8 cellular contexts compared by ENCODE assay signal in the genomic region with DNA sequence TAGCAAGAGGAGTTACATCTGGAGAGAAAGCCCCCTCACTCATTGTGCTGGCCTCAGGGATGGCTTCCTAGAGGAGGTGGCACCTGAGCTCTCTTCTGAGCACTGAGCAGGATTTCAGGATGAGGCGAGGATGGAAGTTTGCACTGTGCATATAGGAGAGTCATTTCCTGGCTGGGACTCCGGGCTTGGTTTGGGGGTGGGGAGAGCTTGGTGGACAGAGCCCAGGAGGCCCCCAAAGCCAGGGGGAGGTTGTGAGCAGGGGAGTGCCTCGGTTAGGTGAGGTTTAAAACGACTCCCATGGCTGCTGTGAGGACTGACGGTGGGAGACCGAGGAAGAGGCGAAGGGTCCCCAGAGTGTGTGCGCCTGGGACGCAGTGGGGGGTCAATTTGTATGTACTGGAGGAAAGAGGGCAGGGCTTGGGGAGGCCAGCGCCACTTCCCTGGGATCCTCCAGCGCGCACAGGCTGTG. TPM values are rescaled to one million over a fixed set of nuclear protein-coding genes. Genes with fewer than 3 reads are reported as not detected.
A peak's percentile ranks its signal among the peaks of the same experiment; 100 is the strongest.
DNase-seq lines count a peak whose midpoint lies in the region; TF ChIP-seq lines count a peak whose summit lies in the region.

No MANE protein-coding gene starts in this region.

- DNase-seq in A673 (ENCODE audit: low spot score), result no peak
- DNase-seq in HFF-Myc (ENCODE audit: extremely low read depth, low read depth), result no peak
- DNase-seq in breast epithelium (ENCODE audit: low spot score in 2 of 2), result no peak
- DNase-seq in GM19240 (ENCODE audit: insufficient read length, low spot score), result no peak
- DNase-seq in NCI-H2196 treated with DMSO at 0.1 percent for 48 hours (lab: John Stamatoyannopoulos, UW; ENCODE audit: unreplicated experiment), result no peak
- no peak for DNase-seq in NCI-H1417 treated with DMSO at 0.1 percent for 48 hours (lab: John Stamatoyannopoulos, UW)
- no peak for DNase-seq in NCI-H128 (lab: John Stamatoyannopoulos, UW; ENCODE audit: unreplicated experiment)

- H3K36me3 ChIP-seq in A673 (ENCODE audit: insufficient read depth, low read length, poor library complexity, severe bottlenecking) (no peaks in the 10 kb centered on the region), breast epithelium (no peaks in the 10 kb centered on the region), mucosa of rectum (ENCODE audit: control insufficient read depth in 2 of 2, insufficient read depth in 2 of 2, low read length in 2 of 2) (no peaks in the 10 kb centered on the region)

- H3K9me3 ChIP-seq in A673 (ENCODE audit: low read depth, low read length, poor library complexity, severe bottlenecking), result no peaks in the 10 kb centered on the region
- no peaks in the 10 kb centered on the region for H3K9me3 ChIP-seq in breast epithelium
- no peaks in the 10 kb centered on the region for H3K9me3 ChIP-seq in mucosa of rectum (ENCODE audit: control insufficient read depth in 2 of 2, low read length in 2 of 2)

- H3K27ac ChIP-seq in A673 (ENCODE audit: low read depth, low read length, poor library complexity, severe bottlenecking), result no peak overlapping the region
- peak overlapping the region; percentile 55 to 83 for H3K27ac ChIP-seq in breast epithelium
- H3K27ac ChIP-seq in mucosa of rectum (ENCODE audit: low read depth in 2 of 2, low read length in 2 of 2), result peak overlapping the region in 1 of 2 donors; percentile 63

- TF ChIP-seq POLR2A in breast epithelium (IDR thresholded peaks at IDR 0.05), result no peak

- peaks cover 56% of the 10 kb centered on the region for H3K4me1 ChIP-seq in A673 (ENCODE audit: insufficient read depth, low read length, poor library complexity, severe bottlenecking)
- peaks cover 26 to 27% of the 10 kb centered on the region in 2 donors for H3K4me1 ChIP-seq in breast epithelium
- peaks cover 45 to 69% of the 10 kb centered on the region in 2 donors for H3K4me1 ChIP-seq in mucosa of rectum (ENCODE audit: control insufficient read depth in 2 of 2, insufficient read depth in 2 of 2, low read length in 2 of 2)

- H3K4me3 ChIP-seq in A673 (ENCODE audit: low read depth, low read length, poor library complexity, severe bottlenecking) (peak overlapping the region; percentile 74), HFF-Myc (replicated peaks; ENCODE audit: low read depth, low read length) (peak overlapping the region; percentile 78), breast epithelium (peak overlapping the region; percentile 53 to 92 (median 69)), mucosa of rectum (ENCODE audit: low read length in 2 of 2) (peak overlapping the region; percentile 62 to 66)

- no peaks in the 10 kb centered on the region for H3K27me3 ChIP-seq in A673 (replicated peaks; ENCODE audit: insufficient read depth, low read depth, low read length, poor library complexity)
- no peaks in the 10 kb centered on the region for H3K27me3 ChIP-seq in breast epithelium
- no peaks in the 10 kb centered on the region for H3K27me3 ChIP-seq in mucosa of rectum (ENCODE audit: control insufficient read depth in 2 of 2, insufficient read depth in 2 of 2, low read length in 2 of 2)

- intact Hi-C loops in A673 (cut with micrococcal nuclease; ENCODE audit: unreplicated experiment), result no loop called here
- intact Hi-C loops in breast epithelium (cut with DNase I; ENCODE audit: low total_unique reads), result no loop called here

- CTCF ChIA-PET in A673 (lab: Charles Lee), result no interaction called here

- POLR2A ChIA-PET in A673 (lab: Charles Lee; ENCODE audit: low non-redundant PET), result no interaction called here

- TF ChIP-seq CTCF in A673 (conservative IDR thresholded peaks at IDR 0.05; ENCODE audit: low read depth, low read length) (no peak), HFF-Myc (IDR thresholded peaks at IDR 0.05; ENCODE audit: low read depth, low read length, missing control alignments) (no peak), breast epithelium (IDR thresholded peaks at IDR 0.05) (no peak)

- H3K9ac ChIP-seq in mucosa of rectum (ENCODE audit: low read depth in 1 of 2, low read length in 2 of 2), result peak overlapping the region; percentile 42 to 65

- BruUV-seq in A673 (replicated peaks; lab: Mats Ljungman, UMichigan), result no TSS peak

RNA-seq across cellular contexts. Expression of gene CAMKK1, which starts 1.2 kb away (rescaled TPM):
- 6.1 and 8.3 TPM in 2 replicates for total RNA-seq in A673 (2021)
- 1 to 10 TPM; 3.0 to 7.8 (median 6.9) TPM for total RNA-seq in breast epithelium

RNA-seq across cellular contexts. Expression of gene P2RX1, which starts 24.6 kb away (rescaled TPM):
- 0.24 and 0.39 TPM in 2 replicates for total RNA-seq in A673 (2021)
- 1 to 10 TPM; 1.2 to 3.5 (median 2.0) TPM for total RNA-seq in breast epithelium

RNA-seq across cellular contexts. Expression of gene NCBP3, which starts 45.6 kb away (rescaled TPM):
- total RNA-seq in A673 (2021) (59.9 and 68.0 TPM in 2 replicates), breast epithelium (10 to 100 TPM; 21.6 to 34.1 (median 25.9) TPM)
